In genomic region chr12:89016970-89017778, GRCh38 we compare ENCODE assay signal across 8 cellular contexts.
DNase-seq lines count a peak whose midpoint lies in the region; ATAC-seq and TF ChIP-seq lines count a peak whose summit lies in the region.

No MANE protein-coding gene starts in this region.

- no peak overlapping the region for H4K8ac ChIP-seq in trophoblast cell (ENCODE audit: low read depth, low read length)

- TF ChIP-seq CTCF in GM12865 (IDR thresholded peaks at IDR 0.05; ENCODE audit: insufficient read depth, low read depth, low read length, missing control alignments) (peak; percentile 68), heart left ventricle (IDR thresholded peaks at IDR 0.05) (peak; percentile 60 to 86 (median 74))

- no peaks in the 10 kb centered on the region for H3K79me1 ChIP-seq in trophoblast cell (ENCODE audit: low read length)

- no peak overlapping the region for H3K27ac ChIP-seq in heart left ventricle
- no peak overlapping the region for H3K27ac ChIP-seq in trophoblast cell (ENCODE audit: low read depth, low read length)

- no peak overlapping the region for H3K23ac ChIP-seq in trophoblast cell (ENCODE audit: low read length)

- no peak overlapping the region for H3K4ac ChIP-seq in trophoblast cell (ENCODE audit: low read depth, low read length)

- no peak overlapping the region for H2BK5ac ChIP-seq in trophoblast cell (ENCODE audit: low read depth, low read length, poor library complexity)

- H3K4me2 ChIP-seq in trophoblast cell (ENCODE audit: low read length), result peak overlapping the region; percentile 27

- H2BK120ac ChIP-seq in trophoblast cell (ENCODE audit: insufficient read depth, low read length, poor library complexity), result no peak overlapping the region

- H3K14ac ChIP-seq in trophoblast cell (ENCODE audit: low read length), result no peak overlapping the region

- H3K4me3 ChIP-seq in GM12865 (ENCODE audit: low read depth, low read length), result no peak overlapping the region
- H3K4me3 ChIP-seq in heart left ventricle, result peak overlapping the region in 1 of 12 donors; percentile 17
- no peak overlapping the region for H3K4me3 ChIP-seq in trophoblast cell (ENCODE audit: low read depth, low read length)

- H4K12ac ChIP-seq in trophoblast cell (ENCODE audit: low read depth, low read length), result no peak overlapping the region

- no peak overlapping the region for H3K9ac ChIP-seq in trophoblast cell (ENCODE audit: low read length)

- no peak overlapping the region for H2AFZ ChIP-seq in trophoblast cell (ENCODE audit: insufficient read depth, low read length, poor library complexity)

- peak in 3 of 4 donors; percentile 47 to 59 (median 53) for ATAC-seq in heart left ventricle

- H2AK5ac ChIP-seq in trophoblast cell (ENCODE audit: low read length), result no peak overlapping the region

- no peak overlapping the region for H3K18ac ChIP-seq in trophoblast cell (ENCODE audit: low read length)

- no peaks in the 10 kb centered on the region for H3K36me3 ChIP-seq in heart left ventricle
- no peaks in the 10 kb centered on the region for H3K36me3 ChIP-seq in trophoblast cell (ENCODE audit: control insufficient read depth in 1 of 2, insufficient read depth in 2 of 2, low read length in 2 of 2)

- no peaks in the 10 kb centered on the region for H3K9me3 ChIP-seq in heart left ventricle
- H3K9me3 ChIP-seq in trophoblast cell (ENCODE audit: insufficient read depth, low read depth, low read length), result no peaks in the 10 kb centered on the region

- in situ Hi-C loops in ACHN (cut with HindIII; ENCODE audit: low pct_ligation_motif_present, low pct_unique_long_range_greater_than_20kb, low sequenced_read_pairs), result no loop called here

- H4K91ac ChIP-seq in trophoblast cell (ENCODE audit: low read depth, low read length), result no peak overlapping the region

- H3K27me3 ChIP-seq in heart left ventricle (no peaks in the 10 kb centered on the region), trophoblast cell (ENCODE audit: insufficient read depth, low read length) (no peaks in the 10 kb centered on the region)

- intact Hi-C loops in heart left ventricle (cut with DNase I), result loop anchor here in 6 of 10 donors (2.0 to 10.0 kb wide), 3 partner anchors 446 to 948 kb away; partner anchors contain the start of gene POC1B (in 4 of the 6)

- WGBS in heart left ventricle, 4 donors, result 14 to 16% (median 14%) methylated on average over 21 of the region's 21 CpGs
- no CpG with 5 or more reads among the region's 21 CpGs for WGBS in trophoblast cell (ENCODE audit: extremely low coverage, insufficient coverage, insufficient read length)

- TF ChIP-seq POLR2A in heart left ventricle (IDR thresholded peaks at IDR 0.05), result no peak

- DNase-seq in ACHN (peak; percentile 84), GM12865 (ENCODE audit: low read depth) (peak; percentile 67), HPDE6-E6E7 (ENCODE audit: extremely low spot score) (peak; percentile 17), NCI-H69 (lab: John Stamatoyannopoulos, UW) (peak; percentile 85), heart left ventricle (peak in 2 of 5 donors; percentile 19 to 25), trophoblast cell (peak; percentile 34 to 85), cerebellar nuclear complex (lab: John Stamatoyannopoulos, UW) (no peak)
- peak; percentile 8 for DNase-seq in activated gamma-delta T cell treated with anti-CD3 and anti-CD28 coated beads, Interleukin-2, amount 50 U/mL, for 16 hours (ENCODE audit: low read depth)

- peaks cover 0 to 10% (median 5%) of the 10 kb centered on the region in 12 donors for H3K4me1 ChIP-seq in heart left ventricle
- no peaks in the 10 kb centered on the region for H3K4me1 ChIP-seq in trophoblast cell (ENCODE audit: control insufficient read depth in 1 of 2, insufficient read depth in 2 of 2, low read length in 2 of 2)

- no peaks in the 10 kb centered on the region for H3K79me2 ChIP-seq in trophoblast cell (ENCODE audit: control insufficient read depth, insufficient read depth, low read length, poor library complexity)

- no peak overlapping the region for H2BK12ac ChIP-seq in trophoblast cell (ENCODE audit: low read length)

Comparison
In these comparisons a context has a peak if more than half of its experiments do, and no peak if none do; other contexts are left out.
1. DNase-seq: peak in ACHN (single experiment), GM12865 (single experiment), HPDE6-E6E7 (single experiment), NCI-H69 (single experiment), activated gamma-delta T cell treated with anti-CD3 and anti-CD28 coated beads, Interleukin-2, amount 50 U/mL, for 16 hours (single experiment) and trophoblast cell (2 of 2); none in cerebellar nuclear complex (0 of 2).